1 cellular context compared by ENCODE assay signal in the genomic region with DNA sequence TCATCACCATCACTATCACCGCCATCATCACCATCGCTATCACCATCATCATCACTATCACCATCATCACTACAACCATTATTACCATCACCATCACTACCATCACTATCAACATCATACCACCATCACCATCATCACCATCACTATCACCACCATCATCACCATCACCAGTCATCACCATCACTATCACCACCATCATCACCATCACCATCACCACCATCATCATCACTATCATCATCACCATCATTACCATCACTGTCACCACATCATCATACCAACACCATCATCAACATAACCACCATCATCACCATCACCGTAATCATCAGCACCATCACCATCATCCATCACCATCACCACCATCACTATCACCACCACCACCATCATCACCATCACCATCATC.
A peak's percentile ranks its signal among the peaks of the same experiment; 100 is the strongest.
TF ChIP-seq lines count a peak whose summit lies in the region.

No MANE protein-coding gene starts in this region.

TF ChIP-seq in HEK293, 187 proteins besides CTCF, POLR2A, EP300 and RAD21 (continued from another document):
- peak; percentile 47; the same call in 1 of the 2 replicates for TF ChIP-seq ZNF473 (tag by site-specific recombination; IDR thresholded peaks at IDR 0.05)
- TF ChIP-seq ZFP3 (tag by site-specific recombination; IDR thresholded peaks at IDR 0.05; ENCODE audit: low read depth) = no peak
- TF ChIP-seq ZNF610 (tag by site-specific recombination; IDR thresholded peaks at IDR 0.05; ENCODE audit: borderline replicate concordance) = no peak
- TF ChIP-seq, protein P1, sequence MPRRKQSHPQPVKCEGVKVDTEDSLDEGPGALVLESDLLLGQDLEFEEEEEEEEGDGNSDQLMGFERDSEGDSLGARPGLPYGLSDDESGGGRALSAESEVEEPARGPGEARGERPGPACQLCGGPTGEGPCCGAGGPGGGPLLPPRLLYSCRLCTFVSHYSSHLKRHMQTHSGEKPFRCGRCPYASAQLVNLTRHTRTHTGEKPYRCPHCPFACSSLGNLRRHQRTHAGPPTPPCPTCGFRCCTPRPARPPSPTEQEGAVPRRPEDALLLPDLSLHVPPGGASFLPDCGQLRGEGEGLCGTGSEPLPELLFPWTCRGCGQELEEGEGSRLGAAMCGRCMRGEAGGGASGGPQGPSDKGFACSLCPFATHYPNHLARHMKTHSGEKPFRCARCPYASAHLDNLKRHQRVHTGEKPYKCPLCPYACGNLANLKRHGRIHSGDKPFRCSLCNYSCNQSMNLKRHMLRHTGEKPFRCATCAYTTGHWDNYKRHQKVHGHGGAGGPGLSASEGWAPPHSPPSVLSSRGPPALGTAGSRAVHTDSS (tag by site-specific recombination; IDR thresholded peaks at IDR 0.05) = peak; percentile 95
- TF ChIP-seq, protein P2, sequence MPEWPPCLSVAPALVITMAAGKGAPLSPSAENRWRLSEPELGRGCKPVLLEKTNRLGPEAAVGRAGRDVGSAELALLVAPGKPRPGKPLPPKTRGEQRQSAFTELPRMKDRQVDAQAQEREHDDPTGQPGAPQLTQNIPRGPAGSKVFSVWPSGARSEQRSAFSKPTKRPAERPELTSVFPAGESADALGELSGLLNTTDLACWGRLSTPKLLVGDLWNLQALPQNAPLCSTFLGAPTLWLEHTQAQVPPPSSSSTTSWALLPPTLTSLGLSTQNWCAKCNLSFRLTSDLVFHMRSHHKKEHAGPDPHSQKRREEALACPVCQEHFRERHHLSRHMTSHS (tag by site-specific recombination; IDR thresholded peaks at IDR 0.05) = 0 out of 2 replicates have a peak, but pooled peaks have one; percentile 26
- TF ChIP-seq ZNF302 (tag by site-specific recombination; IDR thresholded peaks at IDR 0.05; ENCODE audit: low read depth) = 0 out of 2 replicates have a peak, but pooled peaks have one; percentile 33
- TF ChIP-seq KLF7 (tag by site-specific recombination; IDR thresholded peaks at IDR 0.05; ENCODE audit: borderline replicate concordance) = no peak
- TF ChIP-seq ZNF114 (tag by site-specific recombination; IDR thresholded peaks at IDR 0.05) = 0 out of 2 replicates have a peak, but pooled peaks have one; percentile 60
- no peak for TF ChIP-seq SCRT1 (tag by site-specific recombination; IDR thresholded peaks at IDR 0.05; ENCODE audit: borderline replicate concordance)
- TF ChIP-seq, protein P3, sequence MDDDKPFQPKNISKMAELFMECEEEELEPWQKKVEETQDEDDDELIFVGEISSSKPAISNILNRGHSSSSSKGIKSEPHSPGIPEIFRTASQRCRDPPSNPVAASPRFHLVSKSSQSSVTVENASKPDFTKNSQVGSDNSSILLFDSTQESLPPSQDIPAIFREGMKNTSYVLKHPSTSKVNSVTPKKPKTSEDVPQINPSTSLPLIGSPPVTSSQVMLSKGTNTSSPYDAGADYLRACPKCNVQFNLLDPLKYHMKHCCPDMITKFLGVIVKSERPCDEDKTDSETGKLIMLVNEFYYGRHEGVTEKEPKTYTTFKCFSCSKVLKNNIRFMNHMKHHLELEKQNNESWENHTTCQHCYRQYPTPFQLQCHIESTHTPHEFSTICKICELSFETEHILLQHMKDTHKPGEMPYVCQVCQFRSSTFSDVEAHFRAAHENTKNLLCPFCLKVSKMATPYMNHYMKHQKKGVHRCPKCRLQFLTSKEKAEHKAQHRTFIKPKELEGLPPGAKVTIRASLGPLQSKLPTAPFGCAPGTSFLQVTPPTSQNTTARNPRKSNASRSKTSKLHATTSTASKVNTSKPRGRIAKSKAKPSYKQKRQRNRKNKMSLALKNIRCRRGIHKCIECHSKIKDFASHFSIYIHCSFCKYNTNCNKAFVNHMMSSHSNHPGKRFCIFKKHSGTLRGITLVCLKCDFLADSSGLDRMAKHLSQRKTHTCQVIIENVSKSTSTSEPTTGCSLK (tag by site-specific recombination; IDR thresholded peaks at IDR 0.05) = peak; percentile 74; the same call in 1 of the 2 replicates
- TF ChIP-seq ZNF239 (tag by site-specific recombination; IDR thresholded peaks at IDR 0.05) = 0 out of 2 replicates have a peak, but pooled peaks have one; percentile 18
- 0 out of 2 replicates have a peak, but pooled peaks have one; percentile 19 for TF ChIP-seq ZNF571 (tag by site-specific recombination; IDR thresholded peaks at IDR 0.05)
